9 cellular contexts compared by ENCODE assay signal in the genomic region with DNA sequence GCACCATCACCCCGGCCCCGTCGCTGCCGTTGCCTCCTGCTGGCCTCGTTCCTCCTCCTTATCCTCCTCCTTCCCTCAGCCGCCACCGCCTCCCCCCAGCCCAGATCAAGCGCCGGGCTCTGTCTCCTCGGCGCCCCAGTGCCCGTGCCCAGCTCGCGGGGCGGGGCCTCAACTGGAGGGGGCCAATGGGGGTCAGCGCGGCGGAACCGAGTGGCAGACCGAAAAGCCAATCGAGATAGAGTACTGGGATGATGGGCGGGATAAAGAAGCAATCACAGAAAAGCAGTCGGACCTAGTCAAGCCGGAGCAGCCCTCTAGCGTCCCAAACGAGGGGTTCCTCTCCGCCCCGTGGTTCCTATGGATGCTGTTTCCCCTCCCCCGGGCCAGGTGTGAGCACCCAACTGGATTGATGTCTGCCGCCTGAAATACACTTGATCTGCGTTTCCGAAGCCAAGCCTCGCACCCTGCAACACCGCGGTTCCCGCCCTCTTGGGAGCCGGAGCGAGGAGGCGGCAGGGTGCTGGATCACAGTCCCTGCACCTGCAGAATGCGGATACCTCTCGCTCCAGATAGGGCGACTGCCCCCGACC.
DNase-seq lines count a peak whose midpoint lies in the region; ATAC-seq and TF ChIP-seq lines count a peak whose summit lies in the region.
"Had no signal": no experiment of that assay in that cellular context is flagged by ENCODE, and none has a peak within 500 bp of the region (broad histone marks: within the 10 kb centered on the region; RNA-seq: fewer than 3 reads in every experiment).

FRMD5 (minus strand) TSS at position 121 of the 590 bp plus-strand sequence.

- peak; percentile 98 for DNase-seq in NCI-H2196 (lab: John Stamatoyannopoulos, UW; ENCODE audit: unreplicated experiment)
- DNase-seq in activated CD4-positive, alpha-beta T cell treated with anti-CD3 and anti-CD28 coated beads for 1 hour: peak; percentile 81
- DNase-seq in cerebellar nuclear complex (lab: John Stamatoyannopoulos, UW): peak; percentile 72 to 90
- peak; percentile 97 for DNase-seq in islet precursor cell
- peak; percentile 77 to 86 for DNase-seq in stimulated activated CD4-positive, alpha-beta T cell treated with anti-CD3 and anti-CD28 coated beads, Interleukin-12 subunit alpha, Interleukin-12 subunit beta, amount 100 ng/mL, for 24 hours (ENCODE audit: low read depth in 2 of 2)
- DNase-seq: DND-41 had no signal

- TF ChIP-seq CTCF in 22Rv1 (IDR thresholded peaks at IDR 0.05): peak; percentile 9; the same call in 1 of the 2 replicates

- ATAC-seq in GM18520 (IDR thresholded peaks at IDR 0.05; ENCODE audit: unreplicated experiment): peak; percentile 93
- ATAC-seq in HG03066 (IDR thresholded peaks at IDR 0.05; ENCODE audit: low read depth, unreplicated experiment): peak; percentile 93

- H3K27ac ChIP-seq in 22Rv1: no peak within 1 kb of the TSS
